Comparison of ENCODE assay signal across 21 cellular contexts in genomic region chr4:148286043-148286442, GRCh38.
DNase-seq lines count a peak whose midpoint lies in the region; ATAC-seq and TF ChIP-seq lines count a peak whose summit lies in the region.
"Had no signal": no experiment of that assay in that cellular context is flagged by ENCODE, and none has a peak within 500 bp of the region (broad histone marks: within the 10 kb centered on the region; RNA-seq: fewer than 3 reads in every experiment).

No MANE protein-coding gene starts in this region.

- CTCF ChIA-PET in SK-N-SH (lab: Yijun Ruan, JAX), result no interaction called here

- H3K27ac ChIP-seq in SK-N-SH (ENCODE audit: low read depth in 2 of 2, low read length in 1 of 2) (peak overlapping the region in 1 of 2 experiments; percentile 99; a peak in 2 of 4 replicates), left ventricle myocardium inferior (replicated peaks) (no peak overlapping the region)
- H3K27ac ChIP-seq: BLaER1 had no signal

- H3K4me2 ChIP-seq in SK-N-SH, result no peak overlapping the region
- H3K4me2 ChIP-seq: BLaER1 had no signal

- intact Hi-C loops in mucosa of descending colon (cut with DNase I, micrococcal nuclease), result no loop called here
- intact Hi-C loops in left ventricle myocardium inferior (cut with micrococcal nuclease), result no loop called here

- no peaks in the 10 kb centered on the region for H3F3A ChIP-seq in SK-N-SH (replicated peaks; ENCODE audit: insufficient read depth)

- no peak overlapping the region for H3K4me3 ChIP-seq in SK-N-SH (ENCODE audit: low read depth in 2 of 2, low read length in 1 of 2)
- no peak overlapping the region for H3K4me3 ChIP-seq in mucosa of descending colon
- no peak overlapping the region for H3K4me3 ChIP-seq in left ventricle myocardium inferior
- H3K4me3 ChIP-seq: BLaER1 had no signal

- DNase-seq in NCI-H526 treated with DMSO at 0.1 percent for 48 hours (lab: John Stamatoyannopoulos, UW), result peak; percentile 46
- peak; percentile 35 for DNase-seq in SK-N-SH
- peak; percentile 19 for DNase-seq in amniotic epithelial cell (ENCODE audit: low read depth)
- no peak for DNase-seq in mucosa of descending colon
- no peak for DNase-seq in left ventricle myocardium inferior
- no peak for DNase-seq in activated CD8-positive, alpha-beta memory T cell treated with anti-CD3 and anti-CD28 coated beads, Interleukin-2, amount 50 U/mL, for 4 hours
- no peak for DNase-seq in LoVo (ENCODE audit: low spot score)
- DNase-seq: 8988T; ACHN; BE2C; C1 segment of cervical spinal cord; CD4-positive, alpha-beta memory T cell; CD4-positive, CD25-positive, alpha-beta regulatory T cell; CD8-positive, alpha-beta memory T cell; COR-L47; DMS 273 treated with DMSO at 0.1 percent for 48 hours; DMS153; DMS79 treated with DMSO at 0.1 percent for 48 hours; GF-D8 had no signal

- peak in 1 of 2 experiments; percentile 84; a peak in 2 of 4 replicates for TF ChIP-seq EP300 in SK-N-SH (IDR thresholded peaks at IDR 0.05; ENCODE audit: borderline replicate concordance in 1 of 2, low read depth in 1 of 2, low read length in 1 of 2)

- TF ChIP-seq RAD21 in SK-N-SH (IDR thresholded peaks at IDR 0.05; ENCODE audit: low read length), result no peak

- H3K36me3 ChIP-seq in SK-N-SH (replicated peaks in 1 of 2; ENCODE audit: control insufficient read depth in 1 of 2, insufficient read depth in 2 of 2, low read length in 1 of 2) (no peaks in the 10 kb centered on the region), mucosa of descending colon (ENCODE audit: low read depth) (no peaks in the 10 kb centered on the region), left ventricle myocardium inferior (no peaks in the 10 kb centered on the region)
- H3K36me3 ChIP-seq: BE2C, BLaER1 had no signal

- no peaks in the 10 kb centered on the region for H4K20me1 ChIP-seq in SK-N-SH (ENCODE audit: insufficient read depth)
- H4K20me1 ChIP-seq: BLaER1 had no signal

- H3K9me3 ChIP-seq in SK-N-SH, result no peaks in the 10 kb centered on the region
- no peaks in the 10 kb centered on the region for H3K9me3 ChIP-seq in mucosa of descending colon
- H3K9me3 ChIP-seq in left ventricle myocardium inferior (replicated peaks), result no peaks in the 10 kb centered on the region
- H3K9me3 ChIP-seq: BE2C, BLaER1 had no signal

- H3K9me2 ChIP-seq in SK-N-SH, result no peaks in the 10 kb centered on the region

- no peak overlapping the region for H2AFZ ChIP-seq in SK-N-SH (ENCODE audit: low read depth)

- POLR2A ChIA-PET in SK-N-SH (lab: Yijun Ruan, JAX), result no interaction called here

- H3K79me2 ChIP-seq in SK-N-SH (ENCODE audit: insufficient read depth), result no peaks in the 10 kb centered on the region

- peak; percentile 54 for ATAC-seq in mucosa of descending colon
- no peak for ATAC-seq in HG03442 (IDR thresholded peaks at IDR 0.05; ENCODE audit: unreplicated experiment)

- H3K9ac ChIP-seq in SK-N-SH, result no peak overlapping the region
- H3K9ac ChIP-seq: BLaER1 had no signal

- H3K27me3 ChIP-seq in SK-N-SH (ENCODE audit: insufficient read depth) (no peaks in the 10 kb centered on the region), left ventricle myocardium inferior (ENCODE audit: low read depth) (no peaks in the 10 kb centered on the region)
- H3K27me3 ChIP-seq: BE2C, BLaER1 had no signal

- H3K4me1 ChIP-seq in SK-N-SH (ENCODE audit: control insufficient read depth in 1 of 2, insufficient read depth in 2 of 2, low read depth in 1 of 2, low read length in 1 of 2) (peaks cover 0 to 36% of the 10 kb centered on the region in 2 experiments; a peak in 2 of 4 replicates), mucosa of descending colon (ENCODE audit: low read depth) (peaks cover 31% of the 10 kb centered on the region), left ventricle myocardium inferior (peaks cover 88% of the 10 kb centered on the region)

- TF ChIP-seq CTCF in SK-N-SH (IDR thresholded peaks at IDR 0.05), result no peak
- TF ChIP-seq CTCF in mucosa of descending colon (IDR thresholded peaks at IDR 0.05), result no peak
- no peak for TF ChIP-seq CTCF in left ventricle myocardium inferior (IDR thresholded peaks at IDR 0.05; ENCODE audit: borderline replicate concordance)

TF ChIP-seq in SK-N-SH, 30 proteins besides CTCF, POLR2A, EP300 and RAD21 (continues in another document):
- TF ChIP-seq TCF12 (IDR thresholded peaks at IDR 0.05) (peak; percentile 41; the same call in 1 of the 2 replicates), RCOR1 (IDR thresholded peaks at IDR 0.05; ENCODE audit: low read length) (0 out of 2 replicates have a peak, but pooled peaks have one; percentile 43), RXRA (IDR thresholded peaks at IDR 0.05; ENCODE audit: borderline replicate concordance, low read depth) (no peak), REST (IDR thresholded peaks at IDR 0.05; ENCODE audit: low read depth, low read length) (no peak), ZBTB33 (IDR thresholded peaks at IDR 0.05; ENCODE audit: borderline replicate concordance, low read depth) (no peak), JUND (IDR thresholded peaks at IDR 0.05) (no peak), EZH2phosphoT487 (IDR thresholded peaks at IDR 0.05; ENCODE audit: borderline replicate concordance, low read depth) (no peak), TEAD4 (IDR thresholded peaks at IDR 0.05; ENCODE audit: borderline replicate concordance, insufficient read depth) (no peak), SIN3A (IDR thresholded peaks at IDR 0.05; ENCODE audit: borderline replicate concordance, low read depth, low read length) (no peak), RFX5 (IDR thresholded peaks at IDR 0.05; ENCODE audit: low read length) (no peak), FOXJ3 (CRISPR knock-in tag; IDR thresholded peaks at IDR 0.05) (no peak), MEF2A (IDR thresholded peaks at IDR 0.05; ENCODE audit: borderline replicate concordance, low read depth) (no peak), GATA2 (CRISPR knock-in tag; IDR thresholded peaks at IDR 0.05) (0 out of 2 replicates have a peak, but pooled peaks have one; percentile 19), MAX (IDR thresholded peaks at IDR 0.05; ENCODE audit: low read depth) (no peak), CHD2 (IDR thresholded peaks at IDR 0.05; ENCODE audit: low read length, partially characterized antibody) (no peak), NRF1 (IDR thresholded peaks at IDR 0.05; ENCODE audit: low read depth, low read length) (no peak), FOXM1 (IDR thresholded peaks at IDR 0.05; ENCODE audit: low read depth) (no peak), IRF3 (IDR thresholded peaks at IDR 0.05; ENCODE audit: low read depth, low read length) (no peak), NFIC (IDR thresholded peaks at IDR 0.05; ENCODE audit: borderline replicate concordance) (no peak), TAF1 (IDR thresholded peaks at IDR 0.05; ENCODE audit: borderline replicate concordance, low read depth, low read length) (no peak)

Comparison
In these comparisons a context has a peak if more than half of its experiments do, and no peak if none do; other contexts are left out.
1. DNase-seq: peak in NCI-H526 treated with DMSO at 0.1 percent for 48 hours (single experiment), SK-N-SH (single experiment) and amniotic epithelial cell (single experiment); none in mucosa of descending colon (0 of 3), left ventricle myocardium inferior (single experiment), activated CD8-positive, alpha-beta memory T cell treated with anti-CD3 and anti-CD28 coated beads, Interleukin-2, amount 50 U/mL, for 4 hours (single experiment) and LoVo (single experiment).